ENCODE assay signal across 8 cellular contexts in the genomic region with DNA sequence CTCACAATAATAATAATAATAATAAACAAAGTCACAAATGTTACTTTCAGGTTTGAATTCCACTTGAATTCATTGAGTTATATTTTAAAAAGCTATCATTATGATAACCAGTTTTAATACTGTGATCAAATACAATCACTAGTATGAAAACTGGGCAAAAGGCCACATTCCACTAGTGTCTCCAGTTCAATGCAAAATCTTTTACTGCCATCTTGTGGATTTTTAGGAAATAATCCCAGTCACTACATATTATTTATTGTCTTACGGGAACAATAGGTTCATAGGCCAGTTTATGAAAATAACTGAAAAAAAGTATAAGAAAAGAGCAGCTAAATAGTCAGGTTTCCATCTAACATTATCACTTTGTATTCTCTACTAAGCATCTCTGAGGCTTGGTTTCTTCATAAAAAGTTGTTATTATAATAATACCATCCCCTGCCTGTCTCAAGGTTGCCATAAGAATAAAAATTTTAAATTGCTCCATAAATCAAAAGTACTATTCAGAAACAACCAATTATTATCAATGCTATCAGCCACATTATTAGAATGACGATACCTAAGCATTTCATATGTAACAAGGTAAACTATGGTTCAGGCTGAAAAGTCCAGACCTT.
DNase-seq lines count a peak whose midpoint lies in the region; ATAC-seq and TF ChIP-seq lines count a peak whose summit lies in the region.

No MANE protein-coding gene starts in this region.

- H3K36me3 Mint-ChIP-seq in natural killer cell: no peaks in the 10 kb centered on the region
- no peaks in the 10 kb centered on the region for H3K36me3 Mint-ChIP-seq in natural killer cell treated with Interleukin-12 subunit alpha and Interleukin-12 subunit beta and Interleukin-15 and Interleukin-18, amount 100 ng/mL, for 72 hours

- intact Hi-C loops in natural killer cell (cut with micrococcal nuclease): no loop called here

- no peak for DNase-seq in natural killer cell
- no peak for DNase-seq in natural killer cell treated with Interleukin-12 subunit alpha and Interleukin-12 subunit beta and Interleukin-15 and Interleukin-18, amount 100 ng/mL, for 72 hours (ENCODE audit: low spot score)
- DNase-seq in LNCaP clone FGC (ENCODE audit: low read depth): peak; percentile 65
- DNase-seq in SHP77 (lab: John Stamatoyannopoulos, UW): peak; percentile 18 to 31
- DNase-seq in fibroblast of mammary gland (ENCODE audit: low read depth): peak; percentile 80
- DNase-seq in activated CD4-positive, alpha-beta T cell treated with anti-CD3 and anti-CD28 coated beads, Interleukin-2, amount 50 U/mL, for 1 hour: no peak

- H3K27me3 Mint-ChIP-seq in natural killer cell (ENCODE audit: low read depth in 2 of 2): peaks cover 0 to 2% of the 10 kb centered on the region in 2 donors
- no peaks in the 10 kb centered on the region for H3K27me3 Mint-ChIP-seq in natural killer cell treated with Interleukin-12 subunit alpha and Interleukin-12 subunit beta and Interleukin-15 and Interleukin-18, amount 100 ng/mL, for 72 hours

- no peak overlapping the region for H3K4me2 ChIP-seq in parathyroid adenoma (ENCODE audit: low read length)

- no peak overlapping the region for H3K9ac ChIP-seq in parathyroid adenoma

- H3K9me3 ChIP-seq in parathyroid adenoma (ENCODE audit: control insufficient read depth, low read length): no peaks in the 10 kb centered on the region

- H3K36me3 ChIP-seq in parathyroid adenoma (ENCODE audit: control insufficient read depth, insufficient read depth, low read length): no peaks in the 10 kb centered on the region

- no peak overlapping the region for H2AFZ ChIP-seq in parathyroid adenoma

- no peaks in the 10 kb centered on the region for H3K4me1 ChIP-seq in parathyroid adenoma

- H3K27ac ChIP-seq in parathyroid adenoma: no peak overlapping the region

- H3K4me1 Mint-ChIP-seq in natural killer cell: no peaks in the 10 kb centered on the region
- no peaks in the 10 kb centered on the region for H3K4me1 Mint-ChIP-seq in natural killer cell treated with Interleukin-12 subunit alpha and Interleukin-12 subunit beta and Interleukin-15 and Interleukin-18, amount 100 ng/mL, for 72 hours (ENCODE audit: low read depth in 2 of 2)

- ATAC-seq in natural killer cell (no peak), HG03139 (IDR thresholded peaks at IDR 0.05; ENCODE audit: unreplicated experiment) (no peak)
- no peak for ATAC-seq in natural killer cell treated with Interleukin-12 subunit alpha and Interleukin-12 subunit beta and Interleukin-15 and Interleukin-18, amount 100 ng/mL, for 72 hours

- H3K9me3 Mint-ChIP-seq in natural killer cell: no peaks in the 10 kb centered on the region
- H3K9me3 Mint-ChIP-seq in natural killer cell treated with Interleukin-12 subunit alpha and Interleukin-12 subunit beta and Interleukin-15 and Interleukin-18, amount 100 ng/mL, for 72 hours: no peaks in the 10 kb centered on the region

- H3K27ac Mint-ChIP-seq in natural killer cell: no peak overlapping the region
- H3K27ac Mint-ChIP-seq in natural killer cell treated with Interleukin-12 subunit alpha and Interleukin-12 subunit beta and Interleukin-15 and Interleukin-18, amount 100 ng/mL, for 72 hours: no peak overlapping the region

- H3K79me2 ChIP-seq in parathyroid adenoma: no peaks in the 10 kb centered on the region

- TF ChIP-seq CTCF in natural killer cell (IDR thresholded peaks at IDR 0.05) (peak; percentile 18), LNCaP clone FGC (IDR thresholded peaks at IDR 0.05; ENCODE audit: control insufficient read depth, extremely low read depth, insufficient read depth) (peak; percentile 59), fibroblast of mammary gland (conservative IDR thresholded peaks at IDR 0.05; ENCODE audit: control insufficient read depth, insufficient read depth, low read depth, low read length) (peak; percentile 58), parathyroid adenoma (IDR thresholded peaks at IDR 0.05) (peak; percentile 52)

- no peak overlapping the region for H3K4me3 Mint-ChIP-seq in natural killer cell
- H3K4me3 Mint-ChIP-seq in natural killer cell treated with Interleukin-12 subunit alpha and Interleukin-12 subunit beta and Interleukin-15 and Interleukin-18, amount 100 ng/mL, for 72 hours: no peak overlapping the region

- no peaks in the 10 kb centered on the region for H3K27me3 ChIP-seq in parathyroid adenoma (ENCODE audit: control insufficient read depth, insufficient read depth, low read length)

- H3K4me3 ChIP-seq in LNCaP clone FGC (ENCODE audit: low read depth, low read length) (no peak overlapping the region), fibroblast of mammary gland (ENCODE audit: control insufficient read depth, low read depth, low read length) (no peak overlapping the region), parathyroid adenoma (ENCODE audit: low read depth, low read length) (no peak overlapping the region)

Comparison
In these comparisons a context has a peak if more than half of its experiments do, and no peak if none do; other contexts are left out.
1. DNase-seq: peak in LNCaP clone FGC (single experiment), SHP77 (2 of 2) and fibroblast of mammary gland (single experiment); none in natural killer cell (single experiment), natural killer cell treated with Interleukin-12 subunit alpha and Interleukin-12 subunit beta and Interleukin-15 and Interleukin-18, amount 100 ng/mL, for 72 hours (single experiment) and activated CD4-positive, alpha-beta T cell treated with anti-CD3 and anti-CD28 coated beads, Interleukin-2, amount 50 U/mL, for 1 hour (single experiment).
2. Peak in every context shown above with its lines, with median percentiles within 50 percentile points of each other: CTCF ChIP-seq.